8 cellular contexts compared by ENCODE assay signal in the genomic region with DNA sequence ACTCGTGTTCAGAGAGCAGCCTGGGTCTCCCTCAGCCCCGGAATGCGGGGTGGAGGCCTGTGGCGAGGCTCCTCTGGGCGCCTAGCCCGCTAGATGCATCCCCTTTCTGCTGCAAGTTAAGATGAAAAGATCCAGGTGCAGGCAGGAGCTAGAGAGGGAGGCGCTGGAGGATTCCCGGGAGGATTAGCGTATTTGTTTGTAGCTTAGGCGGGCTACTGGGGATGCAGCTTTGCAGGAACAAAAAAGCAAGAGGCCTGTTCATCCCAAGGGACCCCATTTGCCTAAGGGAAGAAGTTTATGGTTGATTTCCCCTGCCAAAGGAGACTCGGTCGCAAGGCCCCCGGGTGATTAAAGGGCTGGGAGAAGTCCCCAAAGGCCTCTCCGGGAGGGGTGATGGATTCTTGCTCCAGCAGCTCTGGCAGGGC. TPM values are rescaled to one million over a fixed set of nuclear protein-coding genes. Genes with fewer than 3 reads are reported as not detected.
A peak's percentile ranks its signal among the peaks of the same experiment; 100 is the strongest.
DNase-seq lines count a peak whose midpoint lies in the region; ATAC-seq and TF ChIP-seq lines count a peak whose summit lies in the region.

No MANE protein-coding gene starts in this region.

- TF ChIP-seq CTCF in natural killer cell (IDR thresholded peaks at IDR 0.05), result no peak
- no peak for TF ChIP-seq CTCF in glutamatergic neuron (IDR thresholded peaks at IDR 0.05; ENCODE audit: partially characterized antibody, unreplicated experiment)
- TF ChIP-seq CTCF in upper lobe of right lung (IDR thresholded peaks at IDR 0.05), result no peak
- TF ChIP-seq CTCF in foreskin fibroblast (IDR thresholded peaks at IDR 0.05; ENCODE audit: low read depth, low read length), result no peak

- DNase-seq in natural killer cell (no peak), NT2/D1 (ENCODE audit: low read depth, low spot score) (no peak), glutamatergic neuron (peak; percentile 59), upper lobe of right lung (no peak), foreskin fibroblast (no peak)
- no peak for DNase-seq in natural killer cell treated with Interleukin-12 subunit alpha and Interleukin-12 subunit beta and Interleukin-15 and Interleukin-18, amount 100 ng/mL, for 72 hours (ENCODE audit: low spot score)

- H3K4me3 ChIP-seq in NT2/D1 (ENCODE audit: insufficient read length, low read depth) (peak overlapping the region; percentile 43), upper lobe of right lung (peak overlapping the region; percentile 21), foreskin fibroblast (ENCODE audit: low read depth in 1 of 2, low read length in 2 of 2) (no peak overlapping the region)

- H3K4me1 Mint-ChIP-seq in natural killer cell, result peaks cover 6 to 12% of the 10 kb centered on the region in 2 donors
- peaks cover 6 to 7% of the 10 kb centered on the region in 2 donors for H3K4me1 Mint-ChIP-seq in natural killer cell treated with Interleukin-12 subunit alpha and Interleukin-12 subunit beta and Interleukin-15 and Interleukin-18, amount 100 ng/mL, for 72 hours (ENCODE audit: low read depth in 2 of 2)
- H3K4me1 Mint-ChIP-seq in glutamatergic neuron (ENCODE audit: low read depth, unreplicated experiment), result peaks cover 13% of the 10 kb centered on the region

- H3K9me3 ChIP-seq in NT2/D1 (ENCODE audit: insufficient read depth, low read length) (no peaks in the 10 kb centered on the region; the same call in 1 of the 2 replicates), upper lobe of right lung (no peaks in the 10 kb centered on the region)

- no peak overlapping the region for H3K27ac Mint-ChIP-seq in natural killer cell
- no peak overlapping the region for H3K27ac Mint-ChIP-seq in natural killer cell treated with Interleukin-12 subunit alpha and Interleukin-12 subunit beta and Interleukin-15 and Interleukin-18, amount 100 ng/mL, for 72 hours
- H3K27ac Mint-ChIP-seq in glutamatergic neuron (ENCODE audit: unreplicated experiment), result peak overlapping the region; percentile 97

- no peaks in the 10 kb centered on the region for H3K36me3 ChIP-seq in NT2/D1 (ENCODE audit: insufficient read depth, insufficient read length, low read length)
- no peaks in the 10 kb centered on the region for H3K36me3 ChIP-seq in upper lobe of right lung

- H3K4me1 ChIP-seq in NT2/D1 (ENCODE audit: insufficient read depth, insufficient read length), result peaks cover 9% of the 10 kb centered on the region
- H3K4me1 ChIP-seq in upper lobe of right lung, result peaks cover 30% of the 10 kb centered on the region

- ATAC-seq in natural killer cell (no peak), upper lobe of right lung (no peak), HG03196 (IDR thresholded peaks at IDR 0.05; ENCODE audit: unreplicated experiment) (no peak), HG03175 (IDR thresholded peaks at IDR 0.05; ENCODE audit: unreplicated experiment) (no peak)
- no peak for ATAC-seq in natural killer cell treated with Interleukin-12 subunit alpha and Interleukin-12 subunit beta and Interleukin-15 and Interleukin-18, amount 100 ng/mL, for 72 hours

- H3K27me3 Mint-ChIP-seq in natural killer cell (ENCODE audit: low read depth in 2 of 2), result peaks cover 46 to 48% of the 10 kb centered on the region in 2 donors
- H3K27me3 Mint-ChIP-seq in natural killer cell treated with Interleukin-12 subunit alpha and Interleukin-12 subunit beta and Interleukin-15 and Interleukin-18, amount 100 ng/mL, for 72 hours, result peaks cover 39 to 47% of the 10 kb centered on the region in 2 donors
- peaks cover 14% of the 10 kb centered on the region for H3K27me3 Mint-ChIP-seq in glutamatergic neuron (ENCODE audit: unreplicated experiment)

- peak overlapping the region; percentile 40 for H3K4me3 Mint-ChIP-seq in natural killer cell
- no peak overlapping the region for H3K4me3 Mint-ChIP-seq in natural killer cell treated with Interleukin-12 subunit alpha and Interleukin-12 subunit beta and Interleukin-15 and Interleukin-18, amount 100 ng/mL, for 72 hours
- H3K4me3 Mint-ChIP-seq in glutamatergic neuron (ENCODE audit: unreplicated experiment), result peak overlapping the region; percentile 96

- intact Hi-C loops in natural killer cell (cut with micrococcal nuclease), result loop anchor here (1.0 kb wide), 1 partner anchor 332 kb away; no protein-coding TSS in a partner anchor
- intact Hi-C loops in upper lobe of right lung (cut with DNase I), result no loop called here

- no peak overlapping the region for H3K27ac ChIP-seq in upper lobe of right lung

- H3K36me3 Mint-ChIP-seq in natural killer cell (no peaks in the 10 kb centered on the region), glutamatergic neuron (ENCODE audit: unreplicated experiment) (peaks cover 14% of the 10 kb centered on the region)
- no peaks in the 10 kb centered on the region for H3K36me3 Mint-ChIP-seq in natural killer cell treated with Interleukin-12 subunit alpha and Interleukin-12 subunit beta and Interleukin-15 and Interleukin-18, amount 100 ng/mL, for 72 hours

- peak overlapping the region; percentile 61 for H3K9ac ChIP-seq in NT2/D1 (ENCODE audit: insufficient read length, low read depth)

- H3K9me3 Mint-ChIP-seq in natural killer cell (no peaks in the 10 kb centered on the region), glutamatergic neuron (ENCODE audit: unreplicated experiment) (peaks cover 14% of the 10 kb centered on the region)
- no peaks in the 10 kb centered on the region for H3K9me3 Mint-ChIP-seq in natural killer cell treated with Interleukin-12 subunit alpha and Interleukin-12 subunit beta and Interleukin-15 and Interleukin-18, amount 100 ng/mL, for 72 hours

- H3K27me3 ChIP-seq in NT2/D1 (ENCODE audit: insufficient read depth, insufficient read length) (peaks cover 34% of the 10 kb centered on the region), upper lobe of right lung (peaks cover 79% of the 10 kb centered on the region)

RNA-seq across cellular contexts. Expression of a gene that starts 0.8 kb away (rescaled TPM):
- total RNA-seq in natural killer cell (not detected), glutamatergic neuron (ENCODE audit: unreplicated experiment) (7.8 TPM), upper lobe of right lung (not detected)
- not detected for total RNA-seq in natural killer cell treated with Interleukin-12 subunit alpha and Interleukin-12 subunit beta and Interleukin-15 and Interleukin-18, amount 100 ng/mL, for 72 hours

RNA-seq across cellular contexts. Expression of a gene that starts 37.5 kb away (rescaled TPM):
- total RNA-seq in natural killer cell (100 to 1,000 TPM; 119 to 144 (median 140) TPM), glutamatergic neuron (ENCODE audit: unreplicated experiment) (106 TPM), upper lobe of right lung (87.5 TPM)
- total RNA-seq in natural killer cell treated with Interleukin-12 subunit alpha and Interleukin-12 subunit beta and Interleukin-15 and Interleukin-18, amount 100 ng/mL, for 72 hours, result 100 to 1,000 TPM; 111 to 139 TPM

Comparison
In these comparisons a context has a peak if more than half of its experiments do, and no peak if none do; other contexts are left out.
1. H3K4me3 ChIP-seq: peak in NT2/D1 (single experiment) and upper lobe of right lung (single experiment); none in foreskin fibroblast (0 of 2).